14 cellular contexts compared by ENCODE assay signal in genomic region chr12:29673346-29673745, GRCh38.
"Had no signal": no experiment of that assay in that cellular context is flagged by ENCODE, and none has a peak within 500 bp of the region (broad histone marks: within the 10 kb centered on the region; RNA-seq: fewer than 3 reads in every experiment).

No MANE protein-coding gene starts in this region.

- DNase-seq: activated CD4-positive, alpha-beta T cell treated with anti-CD3 and anti-CD28 coated beads, Interleukin-2, amount 50 U/mL, for 1 hour; activated CD4-positive, CD25-positive, alpha-beta regulatory T cell; colonic mucosa; effector CD8-positive, alpha-beta T cell; stimulated activated CD4-positive, alpha-beta T cell treated with anti-CD3 and anti-CD28 coated beads, Interleukin-4, amount 100 ng/mL, for 4 hours; stimulated activated naive CD8-positive, alpha-beta T cell treated with anti-CD3 and anti-CD28 coated beads, Interleukin-15, amount 100 ng/mL, for 72 hours; testis; upper lobe of right lung had no signal

- ATAC-seq: activated naive CD4-positive, alpha-beta T cell treated with anti-CD3 and anti-CD28 coated beads, Interleukin-2, amount 50 U/mL, for 72 hours; gastroesophageal sphincter; stimulated activated naive CD8-positive, alpha-beta T cell treated with anti-CD3 and anti-CD28 coated beads, Interleukin-15, amount 100 ng/mL, for 72 hours; upper lobe of right lung had no signal

- H2AFZ ChIP-seq: neural progenitor cell, parathyroid adenoma had no signal

- H3K4me1 Mint-ChIP-seq: stimulated activated naive CD8-positive, alpha-beta T cell treated with anti-CD3 and anti-CD28 coated beads, Interleukin-15, amount 100 ng/mL, for 72 hours had no signal

- H3K36me3 Mint-ChIP-seq: activated naive CD4-positive, alpha-beta T cell treated with anti-CD3 and anti-CD28 coated beads, Interleukin-2, amount 50 U/mL, for 72 hours; neural progenitor cell had no signal

- H3K9ac ChIP-seq: neural progenitor cell, parathyroid adenoma had no signal

- H3K4me3 Mint-ChIP-seq: neural progenitor cell; stimulated activated naive CD8-positive, alpha-beta T cell treated with anti-CD3 and anti-CD28 coated beads, Interleukin-15, amount 100 ng/mL, for 72 hours had no signal

- H3K27me3 ChIP-seq: colonic mucosa, gastroesophageal sphincter, neural progenitor cell, testis, upper lobe of right lung had no signal

- H3K27ac ChIP-seq: colonic mucosa, gastroesophageal sphincter, neural progenitor cell, parathyroid adenoma, skin epidermis, testis, upper lobe of right lung had no signal

- H3K27me3 Mint-ChIP-seq: stimulated activated naive CD8-positive, alpha-beta T cell treated with anti-CD3 and anti-CD28 coated beads, Interleukin-15, amount 100 ng/mL, for 72 hours had no signal

- H3K36me3 ChIP-seq: colonic mucosa, neural progenitor cell, upper lobe of right lung had no signal

- H3K27ac Mint-ChIP-seq: activated naive CD4-positive, alpha-beta T cell treated with anti-CD3 and anti-CD28 coated beads, Interleukin-2, amount 50 U/mL, for 72 hours; activated T-helper 2 cell treated with anti-CD3 and anti-CD28 coated beads, Interferon-gamma antibody, Interleukin-2, Interleukin-4, amounts not matched to agents 10 μg/mL and 5 μg/mL and 100 μg/mL, durations not matched to agents 14 hours and 24 hours and 36 hours; neural progenitor cell; stimulated activated naive CD8-positive, alpha-beta T cell treated with anti-CD3 and anti-CD28 coated beads, Interleukin-15, amount 100 ng/mL, for 72 hours had no signal

- H3K4me2 ChIP-seq: neural progenitor cell had no signal

- H3K9me3 ChIP-seq: colonic mucosa, gastroesophageal sphincter, testis, upper lobe of right lung had no signal

- H3K9me3 Mint-ChIP-seq: activated naive CD4-positive, alpha-beta T cell treated with anti-CD3 and anti-CD28 coated beads, Interleukin-2, amount 50 U/mL, for 72 hours; activated T-helper 2 cell treated with anti-CD3 and anti-CD28 coated beads, Interferon-gamma antibody, Interleukin-2, Interleukin-4, amounts not matched to agents 10 μg/mL and 5 μg/mL and 100 μg/mL, durations not matched to agents 14 hours and 24 hours and 36 hours; neural progenitor cell; stimulated activated naive CD8-positive, alpha-beta T cell treated with anti-CD3 and anti-CD28 coated beads, Interleukin-15, amount 100 ng/mL, for 72 hours had no signal

- H3K4me3 ChIP-seq: colonic mucosa, gastroesophageal sphincter, neural progenitor cell, skin epidermis, testis, upper lobe of right lung had no signal

- H3K4me1 ChIP-seq: colonic mucosa, testis, upper lobe of right lung had no signal
